8 cellular contexts compared by ENCODE assay signal in genomic region chr1:244653439-244654283, GRCh38. TPM values are rescaled to one million over a fixed set of nuclear protein-coding genes. Genes with fewer than 3 reads are reported as not detected.
A peak's percentile ranks its signal among the peaks of the same experiment; 100 is the strongest.
DNase-seq lines count a peak whose midpoint lies in the region; ATAC-seq and TF ChIP-seq lines count a peak whose summit lies in the region.

No MANE protein-coding gene starts in this region.

- H3K27ac ChIP-seq in heart right ventricle (peak overlapping the region; percentile 85 to 99 (median 96)), RWPE1 (peak overlapping the region; percentile 87), sigmoid colon (peak overlapping the region; percentile 83 to 98 (median 97))

- no peak for TF ChIP-seq EP300 in sigmoid colon (IDR thresholded peaks at IDR 0.05)

- H3K36me3 ChIP-seq in heart right ventricle: peaks cover 0 to 16% (median 0%) of the 10 kb centered on the region in 9 donors
- H3K36me3 ChIP-seq in sigmoid colon: no peaks in the 10 kb centered on the region

- H3K4me1 ChIP-seq in heart right ventricle: peaks cover 12 to 57% (median 48%) of the 10 kb centered on the region in 9 donors
- H3K4me1 ChIP-seq in sigmoid colon: peaks cover 0 to 35% (median 31%) of the 10 kb centered on the region in 4 donors

- CTCF ChIA-PET in RWPE1 (lab: Yijun Ruan, JAX): interaction anchor here (0.7 to 1.3 kb wide), 2 partner anchors 11 to 143 kb away, joined by 5 to 6 read pairs; no protein-coding TSS in a partner anchor

- intact Hi-C loops in heart right ventricle (cut with DNase I) (loop anchor here in 7 of 10 donors (2.0 to 10.0 kb wide), 11 partner anchors 144 to 317 kb away; partner anchors contain the start of genes ADSS2 (in 4 of the 7), CATSPERE (in 1 of the 7), COX20 (in 1 of the 7) and HNRNPU (in 1 of the 7)), left cardiac atrium (cut with DNase I) (loop anchor here in 1 of 2 donors (10.0 kb wide), 1 partner anchor 199 kb away; the partner anchor contains the start of gene ADSS2), sigmoid colon (cut with DNase I) (loop anchor here (2.0 to 10.0 kb wide), 5 partner anchors 79 to 609 kb away; partner anchors contain the start of genes ADSS2 and HNRNPU)

- POLR2A ChIA-PET in RWPE1 (lab: Yijun Ruan, JAX; ENCODE audit: low non-redundant PET): no interaction called here

- DNase-seq in heart right ventricle (no peak), left cardiac atrium (no peak), RWPE1 (ENCODE audit: low spot score) (peak; percentile 13), fibroblast of villous mesenchyme (ENCODE audit: low read depth) (peak; percentile 37), sigmoid colon (peak; percentile 76), cerebellum (ENCODE audit: low spot score) (no peak), T-helper 9 cell (no peak)

- peak in 1 of 8 donors; percentile 0 for ATAC-seq in heart right ventricle
- no peak for ATAC-seq in left cardiac atrium
- no peak for ATAC-seq in GM19023 (IDR thresholded peaks at IDR 0.05; ENCODE audit: unreplicated experiment)

- H3K4me3 ChIP-seq in heart right ventricle: peak overlapping the region; percentile 71 to 97 (median 85)
- peak overlapping the region; percentile 95 for H3K4me3 ChIP-seq in fibroblast of villous mesenchyme (ENCODE audit: low read depth, low read length)
- H3K4me3 ChIP-seq in sigmoid colon: peak overlapping the region; percentile 78 to 92 (median 86)

- no peaks in the 10 kb centered on the region for H3K27me3 ChIP-seq in heart right ventricle
- H3K27me3 ChIP-seq in sigmoid colon: no peaks in the 10 kb centered on the region

- no peaks in the 10 kb centered on the region for H3K9me3 ChIP-seq in heart right ventricle
- no peaks in the 10 kb centered on the region for H3K9me3 ChIP-seq in sigmoid colon

- WGBS in heart right ventricle, 2 donors: 0% methylated on average over 38 of the region's 38 CpGs
- WGBS in sigmoid colon, 2 donors: 1% methylated on average over 38 of the region's 38 CpGs

- no peak for TF ChIP-seq POLR2A in sigmoid colon (IDR thresholded peaks at IDR 0.05)

- TF ChIP-seq CTCF in heart right ventricle (IDR thresholded peaks at IDR 0.05): no peak
- TF ChIP-seq CTCF in RWPE1 (conservative IDR thresholded peaks at IDR 0.05; ENCODE audit: low read depth): 0 out of 2 replicates have a peak, but pooled peaks have one; percentile 14
- no peak for TF ChIP-seq CTCF in fibroblast of villous mesenchyme (IDR thresholded peaks at IDR 0.05; ENCODE audit: insufficient read depth, low read depth, low read length)
- TF ChIP-seq CTCF in sigmoid colon (IDR thresholded peaks at IDR 0.05): peak in 1 of 4 experiments; percentile 17

RNA-seq across cellular contexts. Expression of gene DESI2, which starts 0.7 kb away (rescaled TPM):
- total RNA-seq in heart right ventricle: 10 to 100 TPM; 16.4 to 24.0 (median 21.0) TPM
- 10 to 100 TPM; 11.7 to 11.9 TPM for polyA plus RNA-seq in heart right ventricle
- total RNA-seq in left cardiac atrium: 10 to 100 TPM; 20.0 to 22.2 TPM
- 49.9 and 78.2 TPM in 2 replicates for total RNA-seq in fibroblast of villous mesenchyme
- total RNA-seq in sigmoid colon: 10 to 100 TPM; 34.2 to 37.3 (median 36.9) TPM
- 10 to 100 TPM; 15.0 to 24.5 (median 17.0) TPM for polyA plus RNA-seq in sigmoid colon
- 41.3 TPM for total RNA-seq in cerebellum

Comparison
In these comparisons a context has a peak if more than half of its experiments do, and no peak if none do; other contexts are left out.
1. DNase-seq: peak in RWPE1 (single experiment), fibroblast of villous mesenchyme (single experiment) and sigmoid colon (single experiment); none in heart right ventricle (0 of 2), left cardiac atrium (single experiment), cerebellum (single experiment) and T-helper 9 cell (single experiment).
2. Peak in every context shown above with its lines, with median percentiles within 50 percentile points of each other: H3K27ac ChIP-seq and H3K4me3 ChIP-seq.